Comparison of ENCODE assay signal across 25 cellular contexts in genomic region chr16:8828541-8829165, GRCh38. TPM values are rescaled to one million over a fixed set of nuclear protein-coding genes. Genes with fewer than 3 reads are reported as not detected.
DNase-seq lines count a peak whose midpoint lies in the region; ATAC-seq, FAIRE-seq and TF ChIP-seq lines count a peak whose summit lies in the region.
"Had no signal": no experiment of that assay in that cellular context is flagged by ENCODE, and none has a peak within 500 bp of the region (broad histone marks: within the 10 kb centered on the region; RNA-seq: fewer than 3 reads in every experiment).

No MANE protein-coding gene starts in this region.

- DNase-seq in GM12891 (ENCODE audit: insufficient read length, low spot score) (no peak), IMR-90 (no peak), endodermal cell (no peak), nephron progenitor cell (no peak), glutamatergic neuron (no peak), DMS153 treated with DMSO at 0.1 percent for 48 hours (lab: John Stamatoyannopoulos, UW; ENCODE audit: unreplicated experiment) (no peak), sciatic nerve (ENCODE audit: low spot score) (no peak)
- DNase-seq: activated CD4-positive, CD25-positive, alpha-beta regulatory T cell treated with anti-CD3 and anti-CD28 coated beads, Interleukin-2, amount 50 U/mL, for 72 hours; activated CD8-positive, alpha-beta memory T cell treated with anti-CD3 and anti-CD28 coated beads, Interleukin-2, amount 10 ng/mL, durations not matched to agents 7 days and 5 days; AML-193; COR-L47; effector memory CD4-positive, alpha-beta T cell; GOT3; hippocampal formation; kidney; NCI-H146; stimulated activated CD4-positive, alpha-beta T cell treated with anti-CD3 and anti-CD28 coated beads, Interleukin-4, amount 100 ng/mL, for 1 hour had no signal

- no peak overlapping the region for H3K23ac ChIP-seq in IMR-90 (ENCODE audit: low read depth, low read length)

- H3K27me3 Mint-ChIP-seq in endodermal cell (ENCODE audit: insufficient read depth) (no peaks in the 10 kb centered on the region), nephron progenitor cell (ENCODE audit: low read depth, poor library complexity) (no peaks in the 10 kb centered on the region), glutamatergic neuron (ENCODE audit: unreplicated experiment) (peaks cover 3% of the 10 kb centered on the region)
- H3K27me3 Mint-ChIP-seq in stimulated activated memory B cell treated with anti-CD40 and anti-IgM and Interleukin-4, amounts not matched to agents 10 μg/mL and 1 μg/mL and 100 μg/mL, for 72 hours: no peaks in the 10 kb centered on the region
- H3K27me3 Mint-ChIP-seq: activated CD8-positive, alpha-beta memory T cell treated with anti-CD3 and anti-CD28 coated beads, Interleukin-2, amount 10 ng/mL, durations not matched to agents 7 days and 5 days; activated T-helper 17 cell treated with anti-CD3 and anti-CD28 coated beads, Interleukin-2, amount 50 U/mL, for 72 hours; IgD-negative memory B cell; natural killer cell treated with Interleukin-12 subunit alpha and Interleukin-12 subunit beta and Interleukin-15 and Interleukin-18, amount 100 ng/mL, for 72 hours; progenitor cell of endocrine pancreas had no signal

- no peak overlapping the region for H3K56ac ChIP-seq in IMR-90 (ENCODE audit: extremely low read depth, insufficient read depth, low read length)

- POLR2A ChIA-PET in IMR-90 (lab: Charles Lee; ENCODE audit: unreplicated experiment): no interaction called here

- no peak overlapping the region for H2BK15ac ChIP-seq in IMR-90 (ENCODE audit: low read depth, low read length)

- no peak overlapping the region for H3K18ac ChIP-seq in IMR-90 (ENCODE audit: low read depth, low read length)

- H4K5ac ChIP-seq in IMR-90 (ENCODE audit: low read depth, low read length): no peak overlapping the region

- no peak overlapping the region for H2BK5ac ChIP-seq in IMR-90 (ENCODE audit: low read depth, low read length, poor library complexity, severe bottlenecking)

- H3K27ac ChIP-seq in IMR-90 (ENCODE audit: insufficient read depth, low read length): no peak overlapping the region
- H3K27ac ChIP-seq in endodermal cell (ENCODE audit: low read depth, low read length): no peak overlapping the region

- peaks cover 63% of the 10 kb centered on the region for H3K36me3 Mint-ChIP-seq in endodermal cell (ENCODE audit: low read depth)
- peaks cover 59% of the 10 kb centered on the region for H3K36me3 Mint-ChIP-seq in nephron progenitor cell (ENCODE audit: low read depth)
- H3K36me3 Mint-ChIP-seq in glutamatergic neuron (ENCODE audit: unreplicated experiment): no peaks in the 10 kb centered on the region
- peaks cover 54% of the 10 kb centered on the region for H3K36me3 Mint-ChIP-seq in stimulated activated memory B cell treated with anti-CD40 and anti-IgM and Interleukin-4, amounts not matched to agents 10 μg/mL and 1 μg/mL and 100 μg/mL, for 72 hours

- BruUV-seq in IMR-90 (replicated peaks; lab: Mats Ljungman, UMichigan): no TSS peak

- no peaks in the 10 kb centered on the region for H3K9me3 ChIP-seq in IMR-90 (ENCODE audit: control insufficient read depth, insufficient read depth, low read length)
- peaks cover 13% of the 10 kb centered on the region for H3K9me3 ChIP-seq in endodermal cell (ENCODE audit: control insufficient read depth, low read length)

- CTCF ChIA-PET in IMR-90 (lab: Yijun Ruan, JAX): interaction anchor here (0.6 kb wide), 1 partner anchor 64 kb away, joined by 4 read pairs; no protein-coding TSS in a partner anchor

- peaks cover 28% of the 10 kb centered on the region for H4K20me1 ChIP-seq in IMR-90 (ENCODE audit: insufficient read depth, low read length)

- dilution Hi-C loops in IMR-90 (cut with HindIII; ENCODE audit: low sequenced_read_pairs, unreplicated experiment): no loop called here

- intact Hi-C loops in IMR-90 (cut with micrococcal nuclease) (no loop called here), sciatic nerve (cut with DNase I) (no loop called here)

- H4K91ac ChIP-seq in IMR-90 (ENCODE audit: insufficient read depth, low read depth, low read length): no peak overlapping the region

- no peak overlapping the region for H3K4me3 ChIP-seq in IMR-90 (ENCODE audit: insufficient read depth, low read depth, low read length)
- H3K4me3 ChIP-seq in endodermal cell (ENCODE audit: low read length): no peak overlapping the region
- H3K4me3 ChIP-seq: smooth muscle cell had no signal

- H3K4me3 Mint-ChIP-seq in endodermal cell (no peak overlapping the region), nephron progenitor cell (no peak overlapping the region), glutamatergic neuron (ENCODE audit: unreplicated experiment) (no peak overlapping the region)
- H3K4me3 Mint-ChIP-seq in stimulated activated memory B cell treated with anti-CD40 and anti-IgM and Interleukin-4, amounts not matched to agents 10 μg/mL and 1 μg/mL and 100 μg/mL, for 72 hours: no peak overlapping the region
- H3K4me3 Mint-ChIP-seq: activated CD8-positive, alpha-beta memory T cell treated with anti-CD3 and anti-CD28 coated beads, Interleukin-2, amount 10 ng/mL, durations not matched to agents 7 days and 5 days; activated T-helper 17 cell treated with anti-CD3 and anti-CD28 coated beads, Interleukin-2, amount 50 U/mL, for 72 hours; IgD-negative memory B cell; natural killer cell treated with Interleukin-12 subunit alpha and Interleukin-12 subunit beta and Interleukin-15 and Interleukin-18, amount 100 ng/mL, for 72 hours had no signal

- 96% methylated on average over 4 of the region's 8 CpGs; no CpG with 5 or more reads in 1 of the 2 experiments for WGBS in IMR-90 (ENCODE audit: extremely low coverage in 2 of 2, insufficient read length in 1 of 2), 2 experiments
- WGBS in endodermal cell (ENCODE audit: insufficient coverage in 1 of 2, insufficient read length in 1 of 2), 2 experiments: 92 to 96% methylated on average over 6 to 8 of the region's 8 CpGs

- no peak overlapping the region for H3K14ac ChIP-seq in IMR-90 (replicated peaks; ENCODE audit: low read depth, low read length)

- in situ Hi-C loops in IMR-90 (cut with MboI; ENCODE audit: low sequenced_read_pairs): no loop called here

- no peak overlapping the region for H3K9ac ChIP-seq in IMR-90 (ENCODE audit: low read depth, low read length)
- H3K9ac ChIP-seq in endodermal cell (ENCODE audit: extremely low read depth, low read length, poor library complexity, severe bottlenecking): no peak overlapping the region

- peaks cover 40% of the 10 kb centered on the region for H3K36me3 ChIP-seq in IMR-90 (ENCODE audit: control insufficient read depth, insufficient read depth, low read length)
- H3K36me3 ChIP-seq in endodermal cell (ENCODE audit: control insufficient read depth, insufficient read depth, low read length): peaks cover 65% of the 10 kb centered on the region

- peak overlapping the region; percentile 71 for H3K27ac Mint-ChIP-seq in endodermal cell
- peak overlapping the region; percentile 70 for H3K27ac Mint-ChIP-seq in nephron progenitor cell
- H3K27ac Mint-ChIP-seq in glutamatergic neuron (ENCODE audit: unreplicated experiment): no peak overlapping the region
- no peak overlapping the region for H3K27ac Mint-ChIP-seq in stimulated activated memory B cell treated with anti-CD40 and anti-IgM and Interleukin-4, amounts not matched to agents 10 μg/mL and 1 μg/mL and 100 μg/mL, for 72 hours
- H3K27ac Mint-ChIP-seq: activated CD8-positive, alpha-beta memory T cell treated with anti-CD3 and anti-CD28 coated beads, Interleukin-2, amount 10 ng/mL, durations not matched to agents 7 days and 5 days; progenitor cell of endocrine pancreas had no signal

- H3K9me3 Mint-ChIP-seq in endodermal cell (no peaks in the 10 kb centered on the region), nephron progenitor cell (no peaks in the 10 kb centered on the region), glutamatergic neuron (ENCODE audit: unreplicated experiment) (peaks cover 5% of the 10 kb centered on the region)
- no peaks in the 10 kb centered on the region for H3K9me3 Mint-ChIP-seq in stimulated activated memory B cell treated with anti-CD40 and anti-IgM and Interleukin-4, amounts not matched to agents 10 μg/mL and 1 μg/mL and 100 μg/mL, for 72 hours
- H3K9me3 Mint-ChIP-seq: activated T-helper 17 cell treated with anti-CD3 and anti-CD28 coated beads, Interleukin-2, amount 50 U/mL, for 72 hours; IgD-negative memory B cell; natural killer cell treated with Interleukin-12 subunit alpha and Interleukin-12 subunit beta and Interleukin-15 and Interleukin-18, amount 100 ng/mL, for 72 hours had no signal

- TF ChIP-seq RAD21 in IMR-90 (IDR thresholded peaks at IDR 0.05; ENCODE audit: low read length): no peak

- no peak overlapping the region for H2AFZ ChIP-seq in IMR-90 (replicated peaks; ENCODE audit: low read length, poor library complexity)

- peak overlapping the region; percentile 63 for H2AK9ac ChIP-seq in IMR-90 (replicated peaks; ENCODE audit: low read depth, low read length, poor library complexity)

- no peak overlapping the region for H2AK5ac ChIP-seq in IMR-90 (ENCODE audit: low read depth, low read length)

- H3K4me1 ChIP-seq in IMR-90 (ENCODE audit: control insufficient read depth, insufficient read depth, low read length) (no peaks in the 10 kb centered on the region), endodermal cell (ENCODE audit: control insufficient read depth, insufficient read depth, low read length) (peaks cover 9% of the 10 kb centered on the region)

- peaks cover 23% of the 10 kb centered on the region for H3K4me1 Mint-ChIP-seq in endodermal cell
- peaks cover 23% of the 10 kb centered on the region for H3K4me1 Mint-ChIP-seq in nephron progenitor cell
- peaks cover 14% of the 10 kb centered on the region for H3K4me1 Mint-ChIP-seq in glutamatergic neuron (ENCODE audit: low read depth, unreplicated experiment)
- H3K4me1 Mint-ChIP-seq in stimulated activated memory B cell treated with anti-CD40 and anti-IgM and Interleukin-4, amounts not matched to agents 10 μg/mL and 1 μg/mL and 100 μg/mL, for 72 hours: peaks cover 31% of the 10 kb centered on the region

- no peak overlapping the region for H3K4ac ChIP-seq in IMR-90 (ENCODE audit: low read depth, low read length)

- H3K27me3 ChIP-seq in IMR-90 (ENCODE audit: control insufficient read depth, insufficient read depth, low read length) (no peaks in the 10 kb centered on the region), endodermal cell (ENCODE audit: control insufficient read depth, insufficient read depth, low read length, poor library complexity, severe bottlenecking) (no peaks in the 10 kb centered on the region)

- no peak for FAIRE-seq in GM12891 (lab: Jason Lieb, UNC)

- TF ChIP-seq CTCF in IMR-90 (conservative IDR thresholded peaks at IDR 0.05; ENCODE audit: low read depth, low read length) (no peak), endodermal cell (conservative IDR thresholded peaks at IDR 0.05) (no peak), nephron progenitor cell (IDR thresholded peaks at IDR 0.05) (no peak), glutamatergic neuron (IDR thresholded peaks at IDR 0.05; ENCODE audit: partially characterized antibody, unreplicated experiment) (no peak)

- peaks cover 32 to 57% of the 10 kb centered on the region in 2 experiments for H3K79me1 ChIP-seq in IMR-90 (ENCODE audit: low read depth in 1 of 2, low read length in 2 of 2)

- no peak for TF ChIP-seq POLR2A in GM12891 (IDR thresholded peaks at IDR 0.05; ENCODE audit: low read depth, low read length)
- no peak for TF ChIP-seq POLR2A in IMR-90 (IDR thresholded peaks at IDR 0.05; ENCODE audit: low read depth, low read length)

- H2BK120ac ChIP-seq in IMR-90 (ENCODE audit: low read depth, low read length): no peak overlapping the region

- peaks cover 12% of the 10 kb centered on the region for H3K9me1 ChIP-seq in IMR-90 (ENCODE audit: insufficient read depth, low read length)

- no peak overlapping the region for H3K4me2 ChIP-seq in IMR-90 (ENCODE audit: low read depth, low read length)
- H3K4me2 ChIP-seq: smooth muscle cell had no signal

- no peak overlapping the region for H4K8ac ChIP-seq in IMR-90 (ENCODE audit: low read depth in 2 of 2, low read length in 2 of 2)

- peak; percentile 49; the same call in 1 of the 2 replicates for ATAC-seq in IMR-90 (ENCODE audit: low read depth)
- no peak for ATAC-seq in stimulated activated memory B cell treated with anti-CD40 and anti-IgM and Interleukin-4, amounts not matched to agents 10 μg/mL and 1 μg/mL and 100 μg/mL, for 72 hours
- ATAC-seq in sciatic nerve: no peak
- ATAC-seq: activated CD8-positive, alpha-beta memory T cell treated with anti-CD3 and anti-CD28 coated beads, Interleukin-2, amount 10 ng/mL, durations not matched to agents 7 days and 5 days; activated T-helper 17 cell treated with anti-CD3 and anti-CD28 coated beads, Interleukin-2, amount 50 U/mL, for 72 hours; natural killer cell treated with Interleukin-12 subunit alpha and Interleukin-12 subunit beta and Interleukin-15 and Interleukin-18, amount 100 ng/mL, for 72 hours had no signal

- no peak overlapping the region for H2BK20ac ChIP-seq in IMR-90 (ENCODE audit: low read depth, low read length)

RNA-seq across cellular contexts. Expression of gene PMM2, which starts 31.0 kb away (rescaled TPM):
- 28.5 TPM for polyA plus RNA-seq in GM12891 (2012; ENCODE audit: low read depth, missing spikeins)
- total RNA-seq in IMR-90 (2012; rRNA removed): 25.8 and 36.1 TPM in 2 replicates
- 38.8 and 38.9 TPM in 2 replicates for polyA plus RNA-seq in IMR-90 (2012; rRNA removed)
- polyA plus RNA-seq in IMR-90 (2012; cell fraction: cytosol; rRNA removed): 18.0 and 30.7 TPM in 2 replicates
- polyA plus RNA-seq in IMR-90 (2012; cell fraction: nucleus; rRNA removed; ENCODE audit: low replicate concordance): 34.1 and 50.2 TPM in 2 replicates
- total RNA-seq in endodermal cell: 10 to 100 TPM; 47.6 to 48.2 TPM
- polyA plus RNA-seq in endodermal cell (2013, experiment 1 of 2): 18.2 TPM
- polyA plus RNA-seq in endodermal cell (2013, experiment 2 of 2): 19.4 TPM
- 23.2 TPM for total RNA-seq in glutamatergic neuron (ENCODE audit: unreplicated experiment)
- 45.4 TPM for total RNA-seq in sciatic nerve

RNA-seq across cellular contexts. Expression of gene TMEM186, which starts 31.2 kb away (rescaled TPM):
- polyA plus RNA-seq in GM12891 (2012; ENCODE audit: low read depth, missing spikeins): 11.7 TPM
- total RNA-seq in IMR-90 (2012; rRNA removed) (5.7 and 5.8 TPM in 2 replicates), endodermal cell (10 to 100 TPM; 10.9 to 14.0 TPM), glutamatergic neuron (ENCODE audit: unreplicated experiment) (7.3 TPM), sciatic nerve (8.1 TPM)
- polyA plus RNA-seq in IMR-90 (2012; rRNA removed): 6.0 and 6.8 TPM in 2 replicates
- 7.1 and 10.8 TPM in 2 replicates for polyA plus RNA-seq in IMR-90 (2012; cell fraction: cytosol; rRNA removed)
- 4.1 and 5.4 TPM in 2 replicates for polyA plus RNA-seq in IMR-90 (2012; cell fraction: nucleus; rRNA removed; ENCODE audit: low replicate concordance)
- 9.9 TPM for polyA plus RNA-seq in endodermal cell (2013, experiment 1 of 2)
- 7.7 TPM for polyA plus RNA-seq in endodermal cell (2013, experiment 2 of 2)

RNA-seq across cellular contexts. Expression of gene CARHSP1, which starts 40.2 kb away (rescaled TPM):
- polyA plus RNA-seq in GM12891 (2012; ENCODE audit: low read depth, missing spikeins): 68.1 TPM
- 96.4 and 138 TPM in 2 replicates for total RNA-seq in IMR-90 (2012; rRNA removed)
- 121 and 150 TPM in 2 replicates for polyA plus RNA-seq in IMR-90 (2012; rRNA removed)
- polyA plus RNA-seq in IMR-90 (2012; cell fraction: cytosol; rRNA removed): 89.9 and 241 TPM in 2 replicates
- polyA plus RNA-seq in IMR-90 (2012; cell fraction: nucleus; rRNA removed; ENCODE audit: low replicate concordance): 47.6 and 87.9 TPM in 2 replicates
- total RNA-seq in endodermal cell: 100 to 1,000 TPM; 233 to 275 TPM
- polyA plus RNA-seq in endodermal cell (2013, experiment 1 of 2): 183 TPM
- 179 TPM for polyA plus RNA-seq in endodermal cell (2013, experiment 2 of 2)
- 180 TPM for total RNA-seq in glutamatergic neuron (ENCODE audit: unreplicated experiment)
- 118 TPM for total RNA-seq in sciatic nerve

RNA-seq across cellular contexts. Expression of gene LITAFD, which starts 53.5 kb away (rescaled TPM):
- 0.09 TPM for polyA plus RNA-seq in GM12891 (2012; ENCODE audit: low read depth, missing spikeins)
- total RNA-seq in IMR-90 (2012; rRNA removed) (not detected in 2 replicates), endodermal cell (not detected), glutamatergic neuron (ENCODE audit: unreplicated experiment) (not detected), sciatic nerve (not detected)
- polyA plus RNA-seq in IMR-90 (2012; rRNA removed): not detected in 2 replicates
- not detected in 2 replicates for polyA plus RNA-seq in IMR-90 (2012; cell fraction: cytosol; rRNA removed)
- not detected in 2 replicates for polyA plus RNA-seq in IMR-90 (2012; cell fraction: nucleus; rRNA removed; ENCODE audit: low replicate concordance)
- not detected for polyA plus RNA-seq in endodermal cell (2013, experiment 1 of 2)
- not detected for polyA plus RNA-seq in endodermal cell (2013, experiment 2 of 2)
- total RNA-seq: activated CD8-positive, alpha-beta memory T cell treated with anti-CD3 and anti-CD28 coated beads, Interleukin-2, amount 10 ng/mL, durations not matched to agents 7 days and 5 days; activated T-helper 17 cell treated with anti-CD3 and anti-CD28 coated beads, Interleukin-2, amount 50 U/mL, for 72 hours; kidney; mesenteric fat pad; natural killer cell treated with Interleukin-12 subunit alpha and Interleukin-12 subunit beta and Interleukin-15 and Interleukin-18, amount 100 ng/mL, for 72 hours; progenitor cell of endocrine pancreas; smooth muscle cell; urinary bladder had no signal
- polyA plus RNA-seq: IgD-negative memory B cell, smooth muscle cell, urinary bladder had no signal

Comparison
In these comparisons a context has a peak if more than half of its experiments do, and no peak if none do; other contexts are left out.
1. H3K27ac Mint-ChIP-seq: peak in endodermal cell (single experiment) and nephron progenitor cell (single experiment); none in glutamatergic neuron (single experiment) and stimulated activated memory B cell treated with anti-CD40 and anti-IgM and Interleukin-4, amounts not matched to agents 10 μg/mL and 1 μg/mL and 100 μg/mL, for 72 hours (single experiment).